Comparison of ENCODE assay signal across 17 cellular contexts in genomic region chr6:31947070-31947675, GRCh38. TPM values are rescaled to one million over a fixed set of nuclear protein-coding genes. Genes with fewer than 3 reads are reported as not detected.
DNase-seq lines count a peak whose midpoint lies in the region; ATAC-seq and TF ChIP-seq lines count a peak whose summit lies in the region.
"Had no signal": no experiment of that assay in that cellular context is flagged by ENCODE, and none has a peak within 500 bp of the region (broad histone marks: within the 10 kb centered on the region; RNA-seq: fewer than 3 reads in every experiment).

No MANE protein-coding gene starts in this region.

- dilution Hi-C loops in IMR-90 (cut with HindIII; ENCODE audit: low sequenced_read_pairs, unreplicated experiment) = no loop called here

- no peak overlapping the region for H3K9ac ChIP-seq in IMR-90 (ENCODE audit: low read depth, low read length)

- no peak overlapping the region for H3K27ac ChIP-seq in IMR-90 (ENCODE audit: insufficient read depth, low read length)
- H3K27ac ChIP-seq in right lobe of liver = peak overlapping the region; percentile 89 to 96 (median 91)

- H3K18ac ChIP-seq in IMR-90 (ENCODE audit: low read depth, low read length) = no peak overlapping the region

- H3K4me3 ChIP-seq in IMR-90 (ENCODE audit: insufficient read depth, low read depth, low read length) (no peak overlapping the region), right lobe of liver (peak overlapping the region; percentile 57 to 92 (median 78))

- TF ChIP-seq CTCF in IMR-90 (conservative IDR thresholded peaks at IDR 0.05; ENCODE audit: low read depth, low read length) (no peak), right lobe of liver (IDR thresholded peaks at IDR 0.05) (no peak), type B pancreatic cell (conservative IDR thresholded peaks at IDR 0.05) (no peak)

- H2AFZ ChIP-seq in IMR-90 (replicated peaks; ENCODE audit: low read length, poor library complexity) = no peak overlapping the region

- H4K91ac ChIP-seq in IMR-90 (ENCODE audit: insufficient read depth, low read depth, low read length) = no peak overlapping the region; the same call in 1 of the 2 replicates

- peak overlapping the region; percentile 19 for H2AK9ac ChIP-seq in IMR-90 (replicated peaks; ENCODE audit: low read depth, low read length, poor library complexity)

- DNase-seq in IMR-90 = no peak
- no peak for DNase-seq in central memory CD8-positive, alpha-beta T cell (ENCODE audit: low spot score in 2 of 2)
- no peak for DNase-seq in right lobe of liver
- no peak for DNase-seq in type B pancreatic cell (ENCODE audit: extremely low spot score, unreplicated experiment)
- DNase-seq in SW 1271 (lab: John Stamatoyannopoulos, UW) = no peak
- DNase-seq: CD8-positive, alpha-beta T cell; DND-41; NCI-H1417; NCI-H187 treated with DMSO at 0.1 percent for 48 hours; NCI-H345; NCI-H526 treated with DMSO at 0.1 percent for 48 hours; OCI-M1; RPMI8226 had no signal

- H3K27me3 ChIP-seq in IMR-90 (ENCODE audit: control insufficient read depth, insufficient read depth, low read length) (no peaks in the 10 kb centered on the region), right lobe of liver (no peaks in the 10 kb centered on the region)

- 86% methylated on average over 22 of the region's 24 CpGs; no CpG with 5 or more reads in 1 of the 2 experiments for WGBS in IMR-90 (ENCODE audit: extremely low coverage in 2 of 2, insufficient read length in 1 of 2), 2 experiments
- WGBS in right lobe of liver (ENCODE audit: insufficient coverage, low coverage, low lambda C conversion rate, missing lambda C conversion rate) = 42% methylated on average over 9 of the region's 24 CpGs

- in situ Hi-C loops in IMR-90 (cut with MboI; ENCODE audit: low sequenced_read_pairs) = loop anchor here (5.0 to 10.0 kb wide), 2 partner anchors 35 to 262 kb away; partner anchors contain the start of gene LY6G5C

- POLR2A ChIA-PET in IMR-90 (lab: Charles Lee; ENCODE audit: unreplicated experiment) = no interaction called here

- H3K9me1 ChIP-seq in IMR-90 (ENCODE audit: insufficient read depth, low read length) = peaks cover 12% of the 10 kb centered on the region

- no peak overlapping the region for H3K14ac ChIP-seq in IMR-90 (replicated peaks; ENCODE audit: low read depth, low read length)

- no peak for TF ChIP-seq RAD21 in IMR-90 (IDR thresholded peaks at IDR 0.05; ENCODE audit: low read length)

- TF ChIP-seq POLR2A in IMR-90 (IDR thresholded peaks at IDR 0.05; ENCODE audit: low read depth, low read length) = no peak
- TF ChIP-seq POLR2A in right lobe of liver (IDR thresholded peaks at IDR 0.05) = no peak

- BruUV-seq in IMR-90 (replicated peaks; lab: Mats Ljungman, UMichigan) = no TSS peak

- H3K4me3 Mint-ChIP-seq in central memory CD8-positive, alpha-beta T cell = no peak overlapping the region
- H3K4me3 Mint-ChIP-seq in type B pancreatic cell = no peak overlapping the region
- H3K4me3 Mint-ChIP-seq: CD8-positive, alpha-beta T cell; IgD-negative memory B cell had no signal

- H4K5ac ChIP-seq in IMR-90 (ENCODE audit: low read depth, low read length) = no peak overlapping the region

- ATAC-seq in IMR-90 (ENCODE audit: low read depth) (no peak), right lobe of liver (no peak), HG02759 (IDR thresholded peaks at IDR 0.05; ENCODE audit: unreplicated experiment) (no peak), HG02571 (IDR thresholded peaks at IDR 0.05; ENCODE audit: unreplicated experiment) (no peak)
- ATAC-seq in central memory CD8-positive, alpha-beta T cell (replicated peaks; ENCODE audit: extremely low read depth, poor library complexity, severe bottlenecking) = no peak
- ATAC-seq: CD8-positive, alpha-beta T cell had no signal

- H4K20me1 ChIP-seq in IMR-90 (ENCODE audit: insufficient read depth, low read length) = 0 out of 2 replicates have a peak, but pooled peaks cover 3% of the 10 kb centered on the region

- H3K4ac ChIP-seq in IMR-90 (ENCODE audit: low read depth, low read length) = no peak overlapping the region

- peaks cover 22% of the 10 kb centered on the region for H3K4me1 ChIP-seq in IMR-90 (ENCODE audit: control insufficient read depth, insufficient read depth, low read length)
- H3K4me1 ChIP-seq in right lobe of liver = peaks cover 0 to 37% (median 15%) of the 10 kb centered on the region in 4 donors

- peaks cover 11% of the 10 kb centered on the region for H3K36me3 Mint-ChIP-seq in central memory CD8-positive, alpha-beta T cell (ENCODE audit: insufficient read depth)
- H3K36me3 Mint-ChIP-seq in type B pancreatic cell = peaks cover 4% of the 10 kb centered on the region
- H3K36me3 Mint-ChIP-seq: IgD-negative memory B cell had no signal

- no peak overlapping the region for H2BK15ac ChIP-seq in IMR-90 (ENCODE audit: low read depth, low read length)

- H2BK120ac ChIP-seq in IMR-90 (ENCODE audit: low read depth, low read length) = no peak overlapping the region

- H2BK5ac ChIP-seq in IMR-90 (ENCODE audit: low read depth, low read length, poor library complexity, severe bottlenecking) = no peak overlapping the region

- peak overlapping the region; percentile 47; the same call in 1 of the 2 replicates for H2AK5ac ChIP-seq in IMR-90 (ENCODE audit: low read depth, low read length)

- H3K9me3 ChIP-seq in IMR-90 (ENCODE audit: control insufficient read depth, insufficient read depth, low read length) = no peaks in the 10 kb centered on the region
- no peaks in the 10 kb centered on the region for H3K9me3 ChIP-seq in right lobe of liver

- H3K23ac ChIP-seq in IMR-90 (ENCODE audit: low read depth, low read length) = no peak overlapping the region

- CTCF ChIA-PET in IMR-90 (lab: Yijun Ruan, JAX) = no interaction called here

- H3K56ac ChIP-seq in IMR-90 (ENCODE audit: extremely low read depth, insufficient read depth, low read length) = no peak overlapping the region

- no peak overlapping the region for H3K4me2 ChIP-seq in IMR-90 (ENCODE audit: low read depth, low read length)

- H3K36me3 ChIP-seq in IMR-90 (ENCODE audit: control insufficient read depth, insufficient read depth, low read length) (peaks cover 14% of the 10 kb centered on the region), right lobe of liver (peaks cover 0 to 64% (median 28%) of the 10 kb centered on the region in 4 donors)

- peaks cover 35% of the 10 kb centered on the region for H3K27me3 Mint-ChIP-seq in central memory CD8-positive, alpha-beta T cell
- H3K27me3 Mint-ChIP-seq in type B pancreatic cell = peaks cover 24% of the 10 kb centered on the region

- no peak overlapping the region for H2BK20ac ChIP-seq in IMR-90 (ENCODE audit: low read depth, low read length)

- H3K79me1 ChIP-seq in IMR-90 (ENCODE audit: low read depth in 1 of 2, low read length in 2 of 2) = no peaks in the 10 kb centered on the region

- no peak overlapping the region for H4K8ac ChIP-seq in IMR-90 (ENCODE audit: low read depth in 2 of 2, low read length in 2 of 2)

- no peaks in the 10 kb centered on the region for H3K9me3 Mint-ChIP-seq in central memory CD8-positive, alpha-beta T cell
- H3K9me3 Mint-ChIP-seq in type B pancreatic cell = no peaks in the 10 kb centered on the region
- H3K9me3 Mint-ChIP-seq: CD8-positive, alpha-beta T cell; IgD-negative memory B cell had no signal

- peak overlapping the region; percentile 50 for H3K27ac Mint-ChIP-seq in central memory CD8-positive, alpha-beta T cell (ENCODE audit: low read depth)
- H3K27ac Mint-ChIP-seq in type B pancreatic cell = peak overlapping the region; percentile 14
- H3K27ac Mint-ChIP-seq: IgD-negative memory B cell had no signal

- intact Hi-C loops in IMR-90 (cut with micrococcal nuclease) = no loop called here
- intact Hi-C loops in right lobe of liver (cut with DNase I) = no loop called here

- no peaks in the 10 kb centered on the region for H3K4me1 Mint-ChIP-seq in central memory CD8-positive, alpha-beta T cell
- peaks cover 5% of the 10 kb centered on the region for H3K4me1 Mint-ChIP-seq in type B pancreatic cell (ENCODE audit: unreplicated experiment)
- H3K4me1 Mint-ChIP-seq: IgD-negative memory B cell had no signal

RNA-seq across cellular contexts. Expression of gene CFB, which starts 1.3 kb away (rescaled TPM):
- 1.4 and 1.8 TPM in 2 replicates for total RNA-seq in IMR-90 (2012; rRNA removed)
- 5.8 and 6.1 TPM in 2 replicates for polyA plus RNA-seq in IMR-90 (2012; rRNA removed)
- 4.1 and 5.2 TPM in 2 replicates for polyA plus RNA-seq in IMR-90 (2012; cell fraction: cytosol; rRNA removed)
- 15.4 and 32.5 TPM in 2 replicates for polyA plus RNA-seq in IMR-90 (2012; cell fraction: nucleus; rRNA removed; ENCODE audit: low replicate concordance)
- total RNA-seq in right lobe of liver = 1,000 to 10,000 TPM; 1,939 to 4,112 (median 3,131) TPM
- 7.8 and 13.6 TPM in 2 replicates for total RNA-seq in type B pancreatic cell (ENCODE audit: low replicate concordance)
- total RNA-seq: SK-MEL-5 had no signal
- polyA plus RNA-seq: IgD-negative memory B cell had no signal

RNA-seq across cellular contexts. Expression of gene NELFE, which starts 11.6 kb away (rescaled TPM):
- total RNA-seq in IMR-90 (2012; rRNA removed) (76.0 and 90.8 TPM in 2 replicates), right lobe of liver (10 to 100 TPM in 5 of 6 experiments, 1 to 10 TPM in 1; 9.3 to 33.8 (median 18.3) TPM), type B pancreatic cell (ENCODE audit: low replicate concordance) (63.9 and 73.0 TPM in 2 replicates)
- 63.6 and 65.4 TPM in 2 replicates for polyA plus RNA-seq in IMR-90 (2012; rRNA removed)
- polyA plus RNA-seq in IMR-90 (2012; cell fraction: cytosol; rRNA removed) = 48.3 and 75.0 TPM in 2 replicates
- polyA plus RNA-seq in IMR-90 (2012; cell fraction: nucleus; rRNA removed; ENCODE audit: low replicate concordance) = 32.9 and 59.1 TPM in 2 replicates

RNA-seq across cellular contexts. Expression of gene SKIC2, which starts 11.8 kb away (rescaled TPM):
- total RNA-seq in IMR-90 (2012; rRNA removed) = 30.6 and 34.7 TPM in 2 replicates
- polyA plus RNA-seq in IMR-90 (2012; rRNA removed) = 46.0 and 46.3 TPM in 2 replicates
- polyA plus RNA-seq in IMR-90 (2012; cell fraction: cytosol; rRNA removed) = 39.5 and 40.5 TPM in 2 replicates
- 273 and 417 TPM in 2 replicates for polyA plus RNA-seq in IMR-90 (2012; cell fraction: nucleus; rRNA removed; ENCODE audit: low replicate concordance)
- total RNA-seq in right lobe of liver = 10 to 100 TPM; 26.3 to 73.1 (median 47.1) TPM
- 84.2 and 100 TPM in 2 replicates for total RNA-seq in type B pancreatic cell (ENCODE audit: low replicate concordance)

RNA-seq across cellular contexts. Expression of gene C2, which starts 19.7 kb away (rescaled TPM):
- total RNA-seq in IMR-90 (2012; rRNA removed) (under 0.01 and 0.18 TPM in 2 replicates), right lobe of liver (100 to 1,000 TPM; 309 to 739 (median 533) TPM), type B pancreatic cell (ENCODE audit: low replicate concordance) (2.2 and 3.6 TPM in 2 replicates)
- 0.19 and 0.26 TPM in 2 replicates for polyA plus RNA-seq in IMR-90 (2012; rRNA removed)
- polyA plus RNA-seq in IMR-90 (2012; cell fraction: cytosol; rRNA removed) = 0.33 and 0.40 TPM in 2 replicates
- polyA plus RNA-seq in IMR-90 (2012; cell fraction: nucleus; rRNA removed; ENCODE audit: low replicate concordance) = 0.30 and 0.69 TPM in 2 replicates
- polyA plus RNA-seq: IgD-negative memory B cell had no signal

RNA-seq across cellular contexts. Expression of gene DXO, which starts 24.8 kb away (rescaled TPM):
- 7.8 and 9.3 TPM in 2 replicates for total RNA-seq in IMR-90 (2012; rRNA removed)
- polyA plus RNA-seq in IMR-90 (2012; rRNA removed) = 21.4 and 22.1 TPM in 2 replicates
- polyA plus RNA-seq in IMR-90 (2012; cell fraction: cytosol; rRNA removed) = 15.9 and 19.3 TPM in 2 replicates
- polyA plus RNA-seq in IMR-90 (2012; cell fraction: nucleus; rRNA removed; ENCODE audit: low replicate concordance) = 107 and 151 TPM in 2 replicates
- total RNA-seq in right lobe of liver = 10 to 100 TPM in 5 of 6 experiments, 1 to 10 TPM in 1; 9.8 to 14.6 (median 12.1) TPM
- 24.2 and 28.9 TPM in 2 replicates for total RNA-seq in type B pancreatic cell (ENCODE audit: low replicate concordance)

Comparison
In these comparisons a context has a peak if more than half of its experiments do, and no peak if none do; other contexts are left out.
1. RNA of gene CFB, which starts 1.3 kb away (total RNA-seq): 1,939 to 4,112 TPM in right lobe of liver; 7.8 to 13.6 TPM in type B pancreatic cell and 1.4 to 1.8 TPM in IMR-90; every median in the first group is over 100 times any median in the second.